Comparison of ENCODE assay signal across 1 cellular context in the genomic region with DNA sequence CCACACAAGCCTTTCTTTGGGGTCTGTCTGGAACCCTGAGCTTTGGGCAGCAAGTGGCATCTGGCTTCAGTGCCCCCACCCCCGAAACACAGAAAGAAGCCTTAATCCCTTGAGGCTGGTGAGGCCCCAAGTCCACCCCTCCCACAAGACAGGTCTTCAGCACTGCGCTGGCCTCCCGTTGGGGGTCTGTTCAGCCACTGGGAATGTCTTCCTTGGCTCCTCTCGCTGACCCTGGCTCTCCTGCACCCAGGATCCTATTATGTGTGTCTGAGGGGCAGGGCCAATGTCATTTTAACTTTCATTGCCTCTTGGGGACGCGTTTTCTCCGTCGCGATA.
TF ChIP-seq lines count a peak whose summit lies in the region.

No MANE protein-coding gene starts in this region.

TF ChIP-seq in WTC11, 78 proteins besides CTCF, POLR2A, EP300 and RAD21 (continued from another document):
- TF ChIP-seq, protein P1, sequence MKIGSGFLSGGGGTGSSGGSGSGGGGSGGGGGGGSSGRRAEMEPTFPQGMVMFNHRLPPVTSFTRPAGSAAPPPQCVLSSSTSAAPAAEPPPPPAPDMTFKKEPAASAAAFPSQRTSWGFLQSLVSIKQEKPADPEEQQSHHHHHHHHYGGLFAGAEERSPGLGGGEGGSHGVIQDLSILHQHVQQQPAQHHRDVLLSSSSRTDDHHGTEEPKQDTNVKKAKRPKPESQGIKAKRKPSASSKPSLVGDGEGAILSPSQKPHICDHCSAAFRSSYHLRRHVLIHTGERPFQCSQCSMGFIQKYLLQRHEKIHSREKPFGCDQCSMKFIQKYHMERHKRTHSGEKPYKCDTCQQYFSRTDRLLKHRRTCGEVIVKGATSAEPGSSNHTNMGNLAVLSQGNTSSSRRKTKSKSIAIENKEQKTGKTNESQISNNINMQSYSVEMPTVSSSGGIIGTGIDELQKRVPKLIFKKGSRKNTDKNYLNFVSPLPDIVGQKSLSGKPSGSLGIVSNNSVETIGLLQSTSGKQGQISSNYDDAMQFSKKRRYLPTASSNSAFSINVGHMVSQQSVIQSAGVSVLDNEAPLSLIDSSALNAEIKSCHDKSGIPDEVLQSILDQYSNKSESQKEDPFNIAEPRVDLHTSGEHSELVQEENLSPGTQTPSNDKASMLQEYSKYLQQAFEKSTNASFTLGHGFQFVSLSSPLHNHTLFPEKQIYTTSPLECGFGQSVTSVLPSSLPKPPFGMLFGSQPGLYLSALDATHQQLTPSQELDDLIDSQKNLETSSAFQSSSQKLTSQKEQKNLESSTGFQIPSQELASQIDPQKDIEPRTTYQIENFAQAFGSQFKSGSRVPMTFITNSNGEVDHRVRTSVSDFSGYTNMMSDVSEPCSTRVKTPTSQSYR (CRISPR knock-in tag; IDR thresholded peaks at IDR 0.05), result no peak
- TF ChIP-seq KAT7 (CRISPR knock-in tag; IDR thresholded peaks at IDR 0.05; ENCODE audit: borderline replicate concordance) (no peak), RELA (CRISPR knock-in tag; IDR thresholded peaks at IDR 0.05; ENCODE audit: borderline replicate concordance) (no peak), ZNF219 (CRISPR knock-in tag; IDR thresholded peaks at IDR 0.05; ENCODE audit: borderline replicate concordance) (no peak), MXD4 (CRISPR knock-in tag; IDR thresholded peaks at IDR 0.05; ENCODE audit: borderline replicate concordance) (no peak)
- TF ChIP-seq, protein P2, sequence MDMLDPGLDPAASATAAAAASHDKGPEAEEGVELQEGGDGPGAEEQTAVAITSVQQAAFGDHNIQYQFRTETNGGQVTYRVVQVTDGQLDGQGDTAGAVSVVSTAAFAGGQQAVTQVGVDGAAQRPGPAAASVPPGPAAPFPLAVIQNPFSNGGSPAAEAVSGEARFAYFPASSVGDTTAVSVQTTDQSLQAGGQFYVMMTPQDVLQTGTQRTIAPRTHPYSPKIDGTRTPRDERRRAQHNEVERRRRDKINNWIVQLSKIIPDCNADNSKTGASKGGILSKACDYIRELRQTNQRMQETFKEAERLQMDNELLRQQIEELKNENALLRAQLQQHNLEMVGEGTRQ (CRISPR knock-in tag; IDR thresholded peaks at IDR 0.05), result no peak
